Comparison of ENCODE assay signal across 9 cellular contexts in the genomic region with DNA sequence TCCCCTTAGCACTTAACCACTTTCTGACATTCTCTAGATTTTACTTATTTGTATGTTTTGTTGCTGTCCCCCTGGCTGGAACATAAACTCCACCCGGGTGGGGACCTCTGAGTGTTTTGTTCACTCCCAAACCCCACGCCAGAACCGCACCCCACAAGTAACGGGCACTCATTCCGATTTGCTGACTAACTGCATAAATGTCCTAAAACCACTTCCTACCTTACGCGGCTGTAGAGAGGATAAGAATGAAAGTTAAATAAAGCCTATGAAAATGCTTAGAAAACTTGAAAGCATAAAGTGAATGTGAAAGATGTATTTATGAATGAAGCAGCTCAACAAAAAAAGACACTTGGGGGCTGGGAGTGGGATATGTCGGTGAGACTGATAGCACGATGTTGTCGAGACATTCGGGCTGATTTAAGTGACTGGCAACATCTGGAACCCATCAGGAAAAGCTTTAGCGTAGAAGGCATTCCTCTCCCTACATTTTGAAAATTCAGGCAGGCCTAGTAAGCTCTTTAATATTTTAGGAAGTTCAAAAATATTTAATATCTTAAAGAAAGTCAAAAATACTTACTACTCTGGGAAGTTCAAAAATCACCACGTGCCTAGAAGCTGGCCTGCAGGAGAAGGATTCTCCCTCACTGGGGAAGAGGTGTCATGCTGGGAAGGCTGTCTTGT.
A peak's percentile ranks its signal among the peaks of the same experiment; 100 is the strongest.
DNase-seq lines count a peak whose midpoint lies in the region; ATAC-seq, FAIRE-seq and TF ChIP-seq lines count a peak whose summit lies in the region.
"Had no signal": no experiment of that assay in that cellular context is flagged by ENCODE, and none has a peak within 500 bp of the region (broad histone marks: within the 10 kb centered on the region; RNA-seq: fewer than 3 reads in every experiment).

No MANE protein-coding gene starts in this region.

- H3K4me3 Mint-ChIP-seq in endodermal cell, result no peak overlapping the region

- ATAC-seq in HG02852 (IDR thresholded peaks at IDR 0.05; ENCODE audit: unreplicated experiment), result no peak
- no peak for ATAC-seq in HG03045 (IDR thresholded peaks at IDR 0.05; ENCODE audit: unreplicated experiment)

- H3K4me1 ChIP-seq in neutrophil (ENCODE audit: control insufficient read depth in 1 of 2, insufficient read depth in 1 of 2, low read depth in 1 of 2, low read length in 1 of 2) (peaks cover 39 to 52% of the 10 kb centered on the region in 2 experiments), endodermal cell (ENCODE audit: control insufficient read depth, insufficient read depth, low read length) (peaks cover 5% of the 10 kb centered on the region)
- H3K4me1 ChIP-seq: HAP-1 had no signal

- H3K9ac ChIP-seq in endodermal cell (ENCODE audit: extremely low read depth, low read length, poor library complexity, severe bottlenecking), result no peak overlapping the region

- H3K4me3 ChIP-seq in brain microvascular endothelial cell (ENCODE audit: low read depth, low read length) (no peak overlapping the region), neutrophil (ENCODE audit: low read depth in 1 of 2, low read length in 1 of 2) (peak overlapping the region in 1 of 2 experiments; percentile 36), endodermal cell (ENCODE audit: low read length) (no peak overlapping the region)
- H3K4me3 ChIP-seq: HAP-1 had no signal

- in situ Hi-C loops in brain microvascular endothelial cell (cut with HindIII; ENCODE audit: low pct_ligation_motif_present, low sequenced_read_pairs), result no loop called here

- DNase-seq in EH (ENCODE audit: low read depth), result peak; percentile 88
- peak; percentile 43 for DNase-seq in RCC 7860 (ENCODE audit: low spot score)
- peak; percentile 16 for DNase-seq in brain microvascular endothelial cell
- no peak for DNase-seq in endodermal cell
- no peak for DNase-seq in NCI-H526 treated with DMSO at 0.1 percent for 48 hours (lab: John Stamatoyannopoulos, UW)

- H3K36me3 Mint-ChIP-seq in endodermal cell (ENCODE audit: low read depth), result no peaks in the 10 kb centered on the region

- H3K27me3 ChIP-seq in brain microvascular endothelial cell (replicated peaks) (no peaks in the 10 kb centered on the region), neutrophil (peaks cover 33% of the 10 kb centered on the region), endodermal cell (ENCODE audit: control insufficient read depth, insufficient read depth, low read length, poor library complexity, severe bottlenecking) (no peaks in the 10 kb centered on the region)

- H3K9me3 ChIP-seq in neutrophil (no peaks in the 10 kb centered on the region), endodermal cell (ENCODE audit: control insufficient read depth, low read length) (peaks cover 8% of the 10 kb centered on the region)
- H3K9me3 ChIP-seq: HAP-1 had no signal

- H3K27me3 Mint-ChIP-seq in endodermal cell (ENCODE audit: insufficient read depth), result no peaks in the 10 kb centered on the region

- TF ChIP-seq CTCF in brain microvascular endothelial cell (IDR thresholded peaks at IDR 0.05; ENCODE audit: low read depth, low read length, missing control alignments) (no peak), neutrophil (IDR thresholded peaks at IDR 0.05) (no peak), endodermal cell (conservative IDR thresholded peaks at IDR 0.05) (no peak)

- H3K27ac Mint-ChIP-seq in endodermal cell, result no peak overlapping the region

- peaks cover 6% of the 10 kb centered on the region for H3K9me3 Mint-ChIP-seq in endodermal cell

- H3K4me1 Mint-ChIP-seq in endodermal cell, result peaks cover 19% of the 10 kb centered on the region

- H3K27ac ChIP-seq in brain microvascular endothelial cell (peak overlapping the region; percentile 65), neutrophil (peak overlapping the region; percentile 17), endodermal cell (ENCODE audit: low read depth, low read length) (no peak overlapping the region)

- H3K36me3 ChIP-seq in brain microvascular endothelial cell (replicated peaks), result no peaks in the 10 kb centered on the region
- no peaks in the 10 kb centered on the region for H3K36me3 ChIP-seq in neutrophil
- H3K36me3 ChIP-seq in endodermal cell (ENCODE audit: control insufficient read depth, insufficient read depth, low read length), result no peaks in the 10 kb centered on the region
- H3K36me3 ChIP-seq: HAP-1 had no signal

- no peak for FAIRE-seq in RCC 7860 (lab: Jason Lieb, UNC)

- WGBS in endodermal cell (ENCODE audit: insufficient coverage in 1 of 2, insufficient read length in 1 of 2), 2 experiments, result 86 to 100% methylated on average over 7 to 13 of the region's 13 CpGs

Comparison
In these comparisons a context has a peak if more than half of its experiments do, and no peak if none do; other contexts are left out.
1. DNase-seq: peak in EH (single experiment), RCC 7860 (single experiment) and brain microvascular endothelial cell (single experiment); none in endodermal cell (single experiment) and NCI-H526 treated with DMSO at 0.1 percent for 48 hours (single experiment).